19 cellular contexts compared by ENCODE assay signal in genomic region chr16:10083301-10083700, GRCh38.
DNase-seq lines count a peak whose midpoint lies in the region; ATAC-seq and TF ChIP-seq lines count a peak whose summit lies in the region.
"Had no signal": no experiment of that assay in that cellular context is flagged by ENCODE, and none has a peak within 500 bp of the region (broad histone marks: within the 10 kb centered on the region; RNA-seq: fewer than 3 reads in every experiment).

No MANE protein-coding gene starts in this region.

- H3K9me3 ChIP-seq in PC-9 (ENCODE audit: insufficient read depth, low read depth), result no peaks in the 10 kb centered on the region
- H3K9me3 ChIP-seq: A549; BE2C; BLaER1 treated with 17β-estradiol and CSF1 and Interleukin-3, amounts not matched to agents 10 nM and 100 nM had no signal

- H4K20me1 ChIP-seq in PC-9 (ENCODE audit: insufficient read depth), result no peaks in the 10 kb centered on the region
- no peaks in the 10 kb centered on the region for H4K20me1 ChIP-seq in GM23338 (replicated peaks; ENCODE audit: insufficient read depth)
- H4K20me1 ChIP-seq: BLaER1 treated with 17β-estradiol and CSF1 and Interleukin-3, amounts not matched to agents 10 nM and 100 nM had no signal

- H3K9me2 ChIP-seq in PC-9 (ENCODE audit: insufficient read depth) (no peaks in the 10 kb centered on the region), GM23338 (ENCODE audit: insufficient read depth) (no peaks in the 10 kb centered on the region)

- H3F3A ChIP-seq in PC-9 (ENCODE audit: insufficient read depth, low read depth), result peaks cover 7% of the 10 kb centered on the region; the same call in 1 of the 2 replicates
- H3F3A ChIP-seq in GM23338 (replicated peaks; ENCODE audit: low read depth), result no peaks in the 10 kb centered on the region

- H3K4me1 Mint-ChIP-seq in Calu3 (ENCODE audit: low read depth, unreplicated experiment) (peaks cover 85% of the 10 kb centered on the region), GM23338 (peaks cover 8% of the 10 kb centered on the region), type B pancreatic cell (ENCODE audit: unreplicated experiment) (peaks cover 17% of the 10 kb centered on the region)
- H3K4me1 Mint-ChIP-seq: CD14-positive monocyte; CD8-positive, alpha-beta memory T cell had no signal

- TF ChIP-seq CTCF in Calu3 (IDR thresholded peaks at IDR 0.05; ENCODE audit: unreplicated experiment), result no peak
- TF ChIP-seq CTCF in PC-9 (conservative IDR thresholded peaks at IDR 0.05), result no peak
- no peak for TF ChIP-seq CTCF in GM23338 (conservative IDR thresholded peaks at IDR 0.05; ENCODE audit: low read depth in 2 of 2)
- no peak for TF ChIP-seq CTCF in type B pancreatic cell (conservative IDR thresholded peaks at IDR 0.05)

- H3K27ac ChIP-seq in PC-9 (no peak overlapping the region), GM23338 (ENCODE audit: low read depth) (no peak overlapping the region)
- H3K27ac ChIP-seq: A549; BLaER1 treated with 17β-estradiol and CSF1 and Interleukin-3, amounts not matched to agents 10 nM and 100 nM had no signal

- no peaks in the 10 kb centered on the region for H3K36me3 ChIP-seq in PC-9 (ENCODE audit: low read depth)
- no peaks in the 10 kb centered on the region for H3K36me3 ChIP-seq in GM23338 (ENCODE audit: insufficient read depth)
- H3K36me3 ChIP-seq: BE2C; BLaER1 treated with 17β-estradiol and CSF1 and Interleukin-3, amounts not matched to agents 10 nM and 100 nM had no signal

- H3K36me3 Mint-ChIP-seq in Calu3 (ENCODE audit: insufficient read depth, unreplicated experiment), result peaks cover 12% of the 10 kb centered on the region
- no peaks in the 10 kb centered on the region; the same call in 2 of the 3 replicates for H3K36me3 Mint-ChIP-seq in GM23338 (ENCODE audit: low read depth)
- H3K36me3 Mint-ChIP-seq in type B pancreatic cell, result peaks cover 4% of the 10 kb centered on the region
- H3K36me3 Mint-ChIP-seq: CD14-positive monocyte; CD8-positive, alpha-beta memory T cell had no signal

- H3K4me3 ChIP-seq in PC-9, result no peak overlapping the region
- H3K4me3 ChIP-seq in GM23338, result no peak overlapping the region
- H3K4me3 ChIP-seq: A549; BLaER1 treated with 17β-estradiol and CSF1 and Interleukin-3, amounts not matched to agents 10 nM and 100 nM had no signal

- no peak for ATAC-seq in GM23338
- ATAC-seq: A549 had no signal

- H2AFZ ChIP-seq in PC-9 (no peak overlapping the region), GM23338 (no peak overlapping the region)

- H3K4me1 ChIP-seq in PC-9 (replicated peaks; ENCODE audit: insufficient read depth) (peaks cover 41% of the 10 kb centered on the region), GM23338 (ENCODE audit: insufficient read depth) (peaks cover 1% of the 10 kb centered on the region)
- H3K4me1 ChIP-seq: A549, BE2C had no signal

- BruUV-seq in Calu3 (replicated peaks; lab: Mats Ljungman, UMichigan) (no TSS peak), PC-9 (replicated peaks; lab: Mats Ljungman, UMichigan) (no TSS peak)

- POLR2A ChIA-PET in PC-9 (lab: Charles Lee; ENCODE audit: unreplicated experiment), result no interaction called here

- intact Hi-C loops in Calu3 (cut with micrococcal nuclease; ENCODE audit: unreplicated experiment) (loop anchor here (5.0 kb wide), 2 partner anchors 436 to 826 kb away; no protein-coding TSS in a partner anchor), PC-9 (cut with micrococcal nuclease; ENCODE audit: unreplicated experiment) (no loop called here)

- H3K79me2 ChIP-seq in PC-9 (ENCODE audit: low read depth) (no peaks in the 10 kb centered on the region), GM23338 (replicated peaks; ENCODE audit: insufficient read depth) (no peaks in the 10 kb centered on the region)

- H3K27me3 ChIP-seq in PC-9 (ENCODE audit: insufficient read depth, low read depth) (no peaks in the 10 kb centered on the region), GM23338 (ENCODE audit: insufficient read depth) (no peaks in the 10 kb centered on the region)
- H3K27me3 ChIP-seq: BE2C; BLaER1 treated with 17β-estradiol and CSF1 and Interleukin-3, amounts not matched to agents 10 nM and 100 nM had no signal

- H3K27ac Mint-ChIP-seq in Calu3 (ENCODE audit: unreplicated experiment) (peak overlapping the region; percentile 85), GM23338 (no peak overlapping the region), type B pancreatic cell (no peak overlapping the region)
- H3K27ac Mint-ChIP-seq: CD14-positive monocyte; CD4-positive, alpha-beta T cell; CD8-positive, alpha-beta memory T cell had no signal

- H3K4me2 ChIP-seq in PC-9, result peak overlapping the region; percentile 23
- H3K4me2 ChIP-seq in GM23338, result no peak overlapping the region
- H3K4me2 ChIP-seq: A549; BLaER1 treated with 17β-estradiol and CSF1 and Interleukin-3, amounts not matched to agents 10 nM and 100 nM had no signal

- CTCF ChIA-PET in Calu3 (lab: Charles Lee), result interaction anchor here (0.9 to 1.3 kb wide), 4 partner anchors 36 to 238 kb away, joined by 3 to 5 read pairs (median 3); partner anchors contain the start of gene GRIN2A
- CTCF ChIA-PET in PC-9 (lab: Charles Lee), result no interaction called here

- DNase-seq in Calu3, result peak; percentile 44
- DNase-seq in PC-9, result peak in 1 of 2 experiments; percentile 67
- peak; percentile 15 for DNase-seq in kidney tubule cell (ENCODE audit: low spot score)
- DNase-seq in renal cortical epithelial cell (ENCODE audit: low read depth), result peak; percentile 13
- no peak for DNase-seq in GM23338 (ENCODE audit: low spot score)
- DNase-seq in type B pancreatic cell (ENCODE audit: extremely low spot score, unreplicated experiment), result no peak
- DNase-seq in NCI-H1436 (lab: John Stamatoyannopoulos, UW), result no peak
- DNase-seq: 8988T; ACHN; AML-193; BE2C; CD4-positive, alpha-beta T cell; CD8-positive, alpha-beta memory T cell; DND-41; H7; HCEC 1CT had no signal

- H3K27me3 Mint-ChIP-seq in Calu3 (ENCODE audit: unreplicated experiment), result no peaks in the 10 kb centered on the region
- H3K27me3 Mint-ChIP-seq in GM23338 (ENCODE audit: insufficient read depth, low read depth, poor library complexity), result no peaks in the 10 kb centered on the region
- H3K27me3 Mint-ChIP-seq in type B pancreatic cell, result peaks cover 25% of the 10 kb centered on the region

- peak overlapping the region; percentile 25 for H3K4me3 Mint-ChIP-seq in Calu3 (ENCODE audit: low read depth, unreplicated experiment)
- H3K4me3 Mint-ChIP-seq in GM23338, result no peak overlapping the region
- H3K4me3 Mint-ChIP-seq in type B pancreatic cell, result no peak overlapping the region
- H3K4me3 Mint-ChIP-seq: CD14-positive monocyte; CD4-positive, alpha-beta T cell; CD8-positive, alpha-beta memory T cell had no signal

- H3K9me3 Mint-ChIP-seq in Calu3 (ENCODE audit: low read depth, unreplicated experiment), result no peaks in the 10 kb centered on the region
- no peaks in the 10 kb centered on the region for H3K9me3 Mint-ChIP-seq in GM23338
- no peaks in the 10 kb centered on the region for H3K9me3 Mint-ChIP-seq in type B pancreatic cell

TF ChIP-seq in GM23338, 12 proteins besides CTCF, POLR2A, EP300 and RAD21:
- TF ChIP-seq JUNB (IDR thresholded peaks at IDR 0.05; ENCODE audit: unreplicated experiment) (no peak), CREB1 (CRISPR knock-in tag; IDR thresholded peaks at IDR 0.05; ENCODE audit: low read depth) (no peak), EZH2 (IDR thresholded peaks at IDR 0.05; ENCODE audit: low read depth, unreplicated experiment) (no peak)

Comparison
In these comparisons a context has a peak if more than half of its experiments do, and no peak if none do; other contexts are left out.
1. DNase-seq: peak in Calu3 (single experiment), kidney tubule cell (single experiment) and renal cortical epithelial cell (single experiment); none in GM23338 (single experiment), type B pancreatic cell (single experiment) and NCI-H1436 (single experiment).